19 cellular contexts compared by ENCODE assay signal in genomic region chr14:104196461-104197180, GRCh38. TPM values are rescaled to one million over a fixed set of nuclear protein-coding genes. Genes with fewer than 3 reads are reported as not detected.
DNase-seq lines count a peak whose midpoint lies in the region; ATAC-seq, FAIRE-seq and TF ChIP-seq lines count a peak whose summit lies in the region.
"Had no signal": no experiment of that assay in that cellular context is flagged by ENCODE, and none has a peak within 500 bp of the region (broad histone marks: within the 10 kb centered on the region; RNA-seq: fewer than 3 reads in every experiment).

No MANE protein-coding gene starts in this region.

- TF ChIP-seq RAD21 in HepG2 (CRISPR knock-in tag; IDR thresholded peaks at IDR 0.05): no peak

- DNase-seq in right lobe of liver (no peak), HepG2 (ENCODE audit: low spot score) (no peak), NCI-H446 (lab: John Stamatoyannopoulos, UW) (peak; percentile 53 to 78), foreskin keratinocyte (no peak), suprapubic skin (ENCODE audit: low spot score in 2 of 2) (no peak), OCI-M2 (lab: John Stamatoyannopoulos, UW; ENCODE audit: unreplicated experiment) (no peak)
- no peak for DNase-seq in activated CD4-positive, alpha-beta T cell treated with anti-CD3 and anti-CD28 coated beads, Interleukin-2, amount 50 U/mL, for 48 hours
- DNase-seq: activated CD4-positive, alpha-beta T cell treated with anti-CD3 and anti-CD28 coated beads for 1 hour; activated gamma-delta T cell treated with Interleukin-2 at 50 U/mL for 16 hours; aorta; EL; HFFc6; kidney; midbrain; SHP77 treated with DMSO at 0.1 percent for 48 hours had no signal

- POLR2A ChIA-PET in HepG2 (lab: Yijun Ruan, JAX): no interaction called here

- H3K27ac ChIP-seq in right lobe of liver: no peak overlapping the region
- H3K27ac ChIP-seq in HepG2 (ENCODE audit: extremely low read length, insufficient read depth, low read length): no peak overlapping the region
- no peak overlapping the region for H3K27ac ChIP-seq in foreskin keratinocyte
- H3K27ac ChIP-seq in suprapubic skin: no peak overlapping the region
- H3K27ac ChIP-seq: hepatocyte, vagina had no signal

- WGBS in right lobe of liver (ENCODE audit: insufficient coverage, low coverage, low lambda C conversion rate, missing lambda C conversion rate): 48% methylated on average over 7 of the region's 14 CpGs
- WGBS in HepG2 (ENCODE audit: low lambda C conversion rate): 4% methylated on average over 14 of the region's 14 CpGs
- 31% methylated on average over 14 of the region's 14 CpGs for WGBS in suprapubic skin

- H3K9ac ChIP-seq in HepG2 (ENCODE audit: insufficient read depth, low read depth, low read length): no peak overlapping the region

- intact Hi-C loops in right lobe of liver (cut with DNase I) (no loop called here), HepG2 (cut with micrococcal nuclease; ENCODE audit: unreplicated experiment) (no loop called here)

- CTCF ChIA-PET in HepG2 (lab: Yijun Ruan, JAX; ENCODE audit: low intra/inter-chr PET ratio, low total read pairs): no interaction called here

- H3K4me3 ChIP-seq in right lobe of liver (no peak overlapping the region), HepG2 (replicated peaks in 1 of 3; ENCODE audit: insufficient read depth in 1 of 3, low read depth in 2 of 3, low read length in 3 of 3) (no peak overlapping the region), suprapubic skin (no peak overlapping the region)
- H3K4me3 ChIP-seq: hepatocyte, vagina had no signal

- TF ChIP-seq EP300 in HepG2 (IDR thresholded peaks at IDR 0.05; ENCODE audit: low read depth in 2 of 2, low read length in 2 of 2): no peak
- no peak for TF ChIP-seq EP300 in HepG2 (CRISPR knock-in tag; IDR thresholded peaks at IDR 0.05; ENCODE audit: borderline replicate concordance)
- no peak for TF ChIP-seq EP300 in suprapubic skin (IDR thresholded peaks at IDR 0.05)

- ATAC-seq in right lobe of liver: peak in 3 of 4 donors; percentile 9 to 47 (median 28)
- no peak for ATAC-seq in HepG2
- ATAC-seq in foreskin keratinocyte: peak; percentile 20
- no peak for ATAC-seq in GM21737 (IDR thresholded peaks at IDR 0.05; ENCODE audit: unreplicated experiment)
- ATAC-seq: right cardiac atrium had no signal

- H2AFZ ChIP-seq in HepG2 (ENCODE audit: low read length): no peak overlapping the region
- H2AFZ ChIP-seq: hepatocyte had no signal

- BruUV-seq in HepG2 (replicated peaks; lab: Mats Ljungman, UMichigan): no TSS peak

- no peaks in the 10 kb centered on the region for H3K79me2 ChIP-seq in HepG2 (ENCODE audit: insufficient read depth, low read length)
- H3K79me2 ChIP-seq: hepatocyte had no signal

- H3K27me3 ChIP-seq in right lobe of liver: no peaks in the 10 kb centered on the region
- peaks cover 5 to 10% of the 10 kb centered on the region in 2 experiments; a peak in 4 of 5 replicates for H3K27me3 ChIP-seq in HepG2 (ENCODE audit: control insufficient read depth in 1 of 2, insufficient read depth in 2 of 2, low read length in 2 of 2)
- H3K27me3 ChIP-seq in foreskin keratinocyte: peaks cover 14% of the 10 kb centered on the region
- H3K27me3 ChIP-seq in suprapubic skin: peaks cover 50% of the 10 kb centered on the region
- H3K27me3 ChIP-seq: hepatocyte, vagina had no signal

- TF ChIP-seq CTCF in right lobe of liver (IDR thresholded peaks at IDR 0.05) (no peak), HepG2 (CRISPR knock-in tag; IDR thresholded peaks at IDR 0.05) (no peak), foreskin keratinocyte (conservative IDR thresholded peaks at IDR 0.05) (no peak), suprapubic skin (IDR thresholded peaks at IDR 0.05) (no peak)

- no peak overlapping the region for H3K4me2 ChIP-seq in HepG2 (ENCODE audit: low read depth, low read length)
- H3K4me2 ChIP-seq: hepatocyte had no signal

- no peak for FAIRE-seq in HepG2 (lab: Jason Lieb, UNC)
- FAIRE-seq: kidney had no signal

- no peaks in the 10 kb centered on the region for H4K20me1 ChIP-seq in HepG2 (ENCODE audit: insufficient read depth, low read length)

- TF ChIP-seq POLR2A in right lobe of liver (IDR thresholded peaks at IDR 0.05) (no peak), HepG2 (IDR thresholded peaks at IDR 0.05; ENCODE audit: insufficient read depth in 1 of 2, low read depth in 2 of 2, low read length in 2 of 2) (no peak), suprapubic skin (IDR thresholded peaks at IDR 0.05) (no peak)

- H3K4me1 ChIP-seq in right lobe of liver (no peaks in the 10 kb centered on the region), HepG2 (ENCODE audit: insufficient read depth, low read length) (no peaks in the 10 kb centered on the region), foreskin keratinocyte (no peaks in the 10 kb centered on the region), suprapubic skin (peaks cover 14% of the 10 kb centered on the region)
- H3K4me1 ChIP-seq: vagina had no signal

- in situ Hi-C loops in HepG2 (cut with HindIII; ENCODE audit: extremely low pct_ligation_motif_present, low pct_unique_long_range_greater_than_20kb): no loop called here

- no peaks in the 10 kb centered on the region for H3K9me3 ChIP-seq in right lobe of liver
- no peaks in the 10 kb centered on the region for H3K9me3 ChIP-seq in HepG2 (ENCODE audit: low read length)
- H3K9me3 ChIP-seq in suprapubic skin: no peaks in the 10 kb centered on the region
- H3K9me3 ChIP-seq: vagina had no signal

- no peaks in the 10 kb centered on the region for H3K36me3 ChIP-seq in right lobe of liver
- no peaks in the 10 kb centered on the region for H3K36me3 ChIP-seq in HepG2 (replicated peaks in 1 of 2; ENCODE audit: control insufficient read depth in 1 of 2, insufficient read depth in 2 of 2, low read length in 2 of 2)
- no peaks in the 10 kb centered on the region for H3K36me3 ChIP-seq in suprapubic skin
- H3K36me3 ChIP-seq: vagina had no signal

TF ChIP-seq in HepG2, 621 proteins besides CTCF, POLR2A, EP300 and RAD21:
- TF ChIP-seq ZMAT3 (CRISPR knock-in tag; conservative IDR thresholded peaks at IDR 0.05): no peak
- TF ChIP-seq TEAD3 (CRISPR knock-in tag; optimal IDR thresholded peaks at IDR 0.05; ENCODE audit: borderline replicate concordance): no peak
- TF ChIP-seq U2AF2 (IDR thresholded peaks at IDR 0.05; ENCODE audit: low read depth, low read length): no peak

RNA-seq across cellular contexts. Expression of gene KIF26A, which starts 58.2 kb away (rescaled TPM):
- total RNA-seq in right lobe of liver: 1 to 10 TPM in 4 of 6 experiments, under 1 TPM in 2; 0.79 to 1.5 (median 1.1) TPM
- total RNA-seq in HepG2 (2016; rRNA removed; fragmentation: Illumina TruSeq; extraction: Trizol): not detected in 2 replicates
- total RNA-seq in HepG2 (2016; cell fraction: cytosol; rRNA removed; fragmentation: Illumina TruSeq; extraction: Trizol; ENCODE audit: low read depth): not detected in 2 replicates
- not detected in 2 replicates for total RNA-seq in HepG2 (2016; cell fraction: insoluble cytoplasmic fraction; rRNA removed; fragmentation: Illumina TruSeq; extraction: Trizol)
- not detected in 2 replicates for total RNA-seq in HepG2 (2016; cell fraction: membrane; rRNA removed; fragmentation: Illumina TruSeq; extraction: Trizol)
- not detected in 2 replicates for total RNA-seq in HepG2 (2016; cell fraction: nucleus; rRNA removed; fragmentation: Illumina TruSeq; extraction: Trizol)
- polyA plus RNA-seq in HepG2 (2011; rRNA removed): not detected in 2 replicates
- polyA plus RNA-seq in HepG2 (2011; cell fraction: cytosol; rRNA removed): not detected in 2 replicates
- not detected in 2 replicates for polyA plus RNA-seq in HepG2 (2011; cell fraction: nucleus; rRNA removed)
- not detected in 2 replicates for polyA plus RNA-seq in HepG2 (2012)
- not detected in 2 replicates for polyA plus RNA-seq in HepG2 (2016; cell fraction: cytosol; fragmentation: Illumina TruSeq; extraction: Trizol; ENCODE audit: low read depth)
- not detected in 2 replicates for polyA plus RNA-seq in HepG2 (2016; cell fraction: insoluble cytoplasmic fraction; fragmentation: Illumina TruSeq; extraction: Trizol; ENCODE audit: low read depth)
- not detected in 2 replicates for polyA plus RNA-seq in HepG2 (2016; cell fraction: membrane; fragmentation: Illumina TruSeq; extraction: Trizol; ENCODE audit: low read depth)
- not detected in 2 replicates for polyA plus RNA-seq in HepG2 (2016; cell fraction: nucleus; fragmentation: Illumina TruSeq; extraction: Trizol; ENCODE audit: insufficient read depth, low read depth)
- 0.02 and 12.4 TPM in 2 replicates for polyA minus RNA-seq in HepG2 (2011; rRNA and poly(A)+ RNA removed; ENCODE audit: low replicate concordance)
- polyA minus RNA-seq in HepG2 (2011; cell fraction: cytosol; rRNA and poly(A)+ RNA removed): 0.18 and 0.30 TPM in 2 replicates
- polyA minus RNA-seq in HepG2 (2011; cell fraction: nucleus; rRNA and poly(A)+ RNA removed): 0.13 TPM in 1 of 2 replicates, not detected in the other
- 1.3 and 2.0 TPM in 2 replicates for total RNA-seq in foreskin keratinocyte
- 0.42 and 0.53 TPM in 2 replicates for polyA plus RNA-seq in foreskin keratinocyte
- total RNA-seq in suprapubic skin: 1 to 10 TPM; 2.1 to 6.1 (median 4.6) TPM

Comparison
In these comparisons a context has a peak if more than half of its experiments do, and no peak if none do; other contexts are left out.
1. ATAC-seq: peak in right lobe of liver (3 of 4) and foreskin keratinocyte (single experiment); none in HepG2 (single experiment) and GM21737 (single experiment).
2. DNase-seq: peak in NCI-H446 (2 of 2); none in right lobe of liver (0 of 3), HepG2 (single experiment), foreskin keratinocyte (0 of 2), suprapubic skin (0 of 2), OCI-M2 (single experiment) and activated CD4-positive, alpha-beta T cell treated with anti-CD3 and anti-CD28 coated beads, Interleukin-2, amount 50 U/mL, for 48 hours (0 of 2).